ENCODE assay signal across 8 cellular contexts in the genomic region with DNA sequence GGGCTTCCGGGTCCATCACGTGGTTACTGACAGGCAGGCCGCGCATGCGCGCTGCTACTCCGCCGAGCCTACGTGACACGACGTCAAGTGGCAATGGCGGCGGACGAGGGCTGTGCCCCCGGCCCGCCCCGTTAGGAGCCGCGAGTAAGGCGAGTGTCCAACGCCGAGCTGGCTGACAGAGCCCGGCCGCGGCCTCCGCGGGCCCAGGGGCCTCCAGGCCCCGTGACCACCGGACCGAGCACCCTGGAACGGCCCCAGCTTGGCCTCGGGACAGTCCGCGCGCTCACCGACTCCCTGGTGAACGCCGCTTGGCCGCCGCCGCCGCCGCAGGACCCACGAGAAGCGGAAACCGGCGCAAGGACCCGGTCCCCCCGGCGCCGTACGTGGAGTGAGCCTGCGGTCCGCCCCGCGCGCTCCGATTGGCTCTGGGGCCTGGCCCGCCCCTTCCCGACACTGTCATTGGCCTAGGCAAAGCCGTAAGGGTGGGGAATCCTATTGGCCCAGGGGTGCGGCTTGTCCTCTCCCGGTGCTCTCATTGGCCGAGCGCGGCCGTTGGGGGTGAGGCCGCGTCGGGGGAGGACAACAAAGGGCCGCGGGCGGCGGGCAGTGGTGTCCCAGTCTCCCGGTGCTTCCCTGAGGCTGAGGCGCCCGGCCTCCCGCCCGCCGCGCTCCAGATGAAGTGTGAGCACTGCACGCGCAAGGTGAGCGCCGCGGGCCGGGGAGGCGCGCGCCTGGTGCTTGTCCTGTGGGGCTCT. TPM values are rescaled to one million over a fixed set of nuclear protein-coding genes. Genes with fewer than 3 reads are reported as not detected.
A peak's percentile ranks its signal among the peaks of the same experiment; 100 is the strongest.
DNase-seq lines count a peak whose midpoint lies in the region; ATAC-seq and TF ChIP-seq lines count a peak whose summit lies in the region.

TSS of gene NARF (plus strand) at position 612 of the 755 bp plus-strand sequence. CDS start at position 675, 63 bp downstream.

- peak within 1 kb of the TSS; percentile 99 for H3K9ac ChIP-seq in mucosa of stomach (ENCODE audit: low read length)

- TSS peak; percentile 92 for BruUV-seq in PC-9 (replicated peaks; lab: Mats Ljungman, UMichigan)

- peak within 1 kb of the TSS; percentile 87 for H3K4me3 ChIP-seq in Jurkat, Clone E6-1 (ENCODE audit: low read length)
- H3K4me3 ChIP-seq in PC-9 (peak within 1 kb of the TSS; percentile 71), mucosa of stomach (ENCODE audit: low read length) (peak within 1 kb of the TSS; percentile 63)

- intact Hi-C loops in PC-9 (cut with micrococcal nuclease; ENCODE audit: unreplicated experiment) = loop anchor here (2.0 kb wide), 1 partner anchor 36 kb away; no protein-coding TSS in a partner anchor

- TF ChIP-seq CTCF in PC-9 (conservative IDR thresholded peaks at IDR 0.05) = no peak

- no peaks in the 10 kb centered on the region for H3K9me3 ChIP-seq in PC-9 (ENCODE audit: insufficient read depth, low read depth)
- H3K9me3 ChIP-seq in mucosa of stomach (ENCODE audit: control insufficient read depth, low read length) = no peaks in the 10 kb centered on the region

- no peaks in the 10 kb centered on the region for H3K9me2 ChIP-seq in PC-9 (ENCODE audit: insufficient read depth)

- H3K79me2 ChIP-seq in PC-9 (ENCODE audit: low read depth) = no peaks in the 10 kb centered on the region

- no peaks in the 10 kb centered on the region for H3K36me3 ChIP-seq in PC-9 (ENCODE audit: low read depth)
- peaks cover 3% of the 10 kb centered on the region for H3K36me3 ChIP-seq in mucosa of stomach (ENCODE audit: control insufficient read depth, insufficient read depth, low read length)

- peak within 1 kb of the TSS; percentile 82 for H2AFZ ChIP-seq in PC-9

- DNase-seq in DMS153 (lab: John Stamatoyannopoulos, UW) (peak; percentile 96), PC-9 (peak; percentile 90 to 95), erythroblast (lab: John Stamatoyannopoulos, UW) (peak; percentile 98)
- peak; percentile 97 for DNase-seq in Jurkat, Clone E6-1 (ENCODE audit: low read depth, low spot score)
- peak; percentile 95 for DNase-seq in activated T-cell treated with anti-CD3 and anti-CD28 coated beads, Interleukin-2, amount 50 U/mL, for 1 hour
- peak; percentile 90 to 91 for DNase-seq in stimulated activated CD8-positive, alpha-beta memory T cell treated with anti-CD3 and anti-CD28 coated beads, Interleukin-7, amount 100 ng/mL, for 1 hour (ENCODE audit: low read depth in 2 of 2)

- peak; percentile 89 for ATAC-seq in GM21619 (IDR thresholded peaks at IDR 0.05; ENCODE audit: unreplicated experiment)

- peaks cover 23% of the 10 kb centered on the region for H3F3A ChIP-seq in PC-9 (ENCODE audit: insufficient read depth, low read depth)

- H3K27ac ChIP-seq in PC-9 = peak within 1 kb of the TSS; percentile 95

- POLR2A ChIA-PET in PC-9 (lab: Charles Lee; ENCODE audit: unreplicated experiment) = no interaction called here

- H4K20me1 ChIP-seq in PC-9 (ENCODE audit: insufficient read depth) = no peaks in the 10 kb centered on the region

- CTCF ChIA-PET in PC-9 (lab: Charles Lee) = no interaction called here

- H3K4me2 ChIP-seq in PC-9 = peak within 1 kb of the TSS; percentile 92

- no peaks in the 10 kb centered on the region for H3K27me3 ChIP-seq in PC-9 (ENCODE audit: insufficient read depth, low read depth)
- H3K27me3 ChIP-seq in mucosa of stomach (ENCODE audit: control insufficient read depth, insufficient read depth, low read length) = no peaks in the 10 kb centered on the region

- H3K4me1 ChIP-seq in PC-9 (replicated peaks; ENCODE audit: insufficient read depth) = peaks cover 25% of the 10 kb centered on the region
- H3K4me1 ChIP-seq in mucosa of stomach (ENCODE audit: control insufficient read depth, insufficient read depth, low read length) = peaks cover 40% of the 10 kb centered on the region

- TF ChIP-seq POLR2A in erythroblast (IDR thresholded peaks at IDR 0.05; ENCODE audit: low read length) = peak; percentile 97

RNA-seq across cellular contexts. Expression of gene NARF, which starts in this region (rescaled TPM):
- 173 TPM for polyA plus RNA-seq in Jurkat, Clone E6-1 (2012; ENCODE audit: insufficient read depth, insufficient read length)
- total RNA-seq in PC-9 (2021) = 57.2 and 58.0 TPM in 2 replicates

Comparison
In these comparisons a context has a peak if more than half of its experiments do, and no peak if none do; other contexts are left out.
1. Peak in every context shown above with its lines: DNase-seq, ATAC-seq, H3K4me3 ChIP-seq and H3K27ac ChIP-seq.